In the genomic region with DNA sequence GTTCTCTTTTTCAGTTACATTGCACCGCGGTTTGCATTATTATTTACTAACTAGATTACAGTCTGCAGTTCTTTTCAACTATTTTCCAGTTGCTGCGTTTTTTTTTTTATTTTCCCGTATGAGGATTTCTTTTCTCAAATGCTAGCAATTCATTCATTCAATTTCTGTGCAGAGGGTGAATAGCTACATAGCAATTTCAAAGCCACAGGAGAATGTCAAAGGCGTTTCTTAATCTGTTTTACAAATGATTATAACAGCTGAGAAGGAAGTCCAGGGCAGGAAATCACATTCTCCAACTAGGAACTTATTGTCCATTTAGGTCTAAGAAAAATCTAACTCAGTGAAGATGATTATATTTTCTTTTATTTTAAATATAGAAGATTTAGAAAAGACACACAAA, we compare ENCODE assay signal across 29 cellular contexts.
"Had no signal": no experiment of that assay in that cellular context is flagged by ENCODE, and none has a peak within 500 bp of the region (broad histone marks: within the 10 kb centered on the region; RNA-seq: fewer than 3 reads in every experiment).

No MANE protein-coding gene starts in this region.

- H3K36me3 Mint-ChIP-seq: activated naive CD8-positive, alpha-beta T cell; T-cell had no signal

- H3K9me3 Mint-ChIP-seq: activated B cell treated with CpG ODN at 0.5 μM for 24 hours; activated CD4-positive, alpha-beta memory T cell treated with anti-CD3 and anti-CD28 coated beads, Interleukin-2, amount 10 ng/mL, durations not matched to agents 7 days and 5 days had no signal

- DNase-seq: activated B cell treated with CpG ODN at 0.5 μM for 24 hours; activated CD4-positive, alpha-beta memory T cell treated with anti-CD3 and anti-CD28 coated beads, Interleukin-2, amount 10 ng/mL, durations not matched to agents 7 days and 5 days; activated CD4-positive, alpha-beta T cell treated with anti-CD3 and anti-CD28 coated beads, Interleukin-2, amount 10 ng/mL, durations not matched to agents 7 days and 5 days; activated gamma-delta T cell; activated naive CD4-positive, alpha-beta T cell treated with anti-CD3 and anti-CD28 coated beads for 36 hours; activated T-cell treated with anti-CD3 and anti-CD28 coated beads for 4 hours; activated T-cell treated with anti-CD3 and anti-CD28 coated beads, Interleukin-2, amount 50 U/mL, for 48 hours; KG1; NCI-H1092 treated with DMSO at 0.1 percent for 48 hours; NCI-H1417 treated with DMSO at 0.1 percent for 48 hours; NCI-H1694; NCI-H2029; NCI-H2107; NCI-H2171 treated with DMSO at 0.1 percent for 48 hours; NCI-H226; NCI-H526 treated with DMSO at 0.1 percent for 48 hours; NCI-H82; NK-92 treated with Interleukin-12 subunit alpha and Interleukin-12 subunit beta, amount 100 ng/mL, for 24 hours; OCI-M1; RPMI8226; T-cell; T-helper 2 cell; T1000 had no signal

- H3K27me3 Mint-ChIP-seq: activated B cell treated with CpG ODN at 0.5 μM for 24 hours; activated CD4-positive, alpha-beta memory T cell treated with anti-CD3 and anti-CD28 coated beads, Interleukin-2, amount 10 ng/mL, durations not matched to agents 7 days and 5 days; activated CD4-positive, alpha-beta T cell treated with anti-CD3 and anti-CD28 coated beads, Interleukin-2, amount 10 ng/mL, durations not matched to agents 7 days and 5 days; activated naive CD8-positive, alpha-beta T cell; activated T-helper 17 cell treated with anti-CD3 and anti-CD28 coated beads, Interleukin-2, amount 50 U/mL, for 72 hours; IgD-negative memory B cell; T-cell had no signal

- H3K4me3 ChIP-seq: SK-N-MC had no signal

- H3K4me1 Mint-ChIP-seq: activated B cell treated with CpG ODN at 0.5 μM for 24 hours; activated CD4-positive, alpha-beta memory T cell treated with anti-CD3 and anti-CD28 coated beads, Interleukin-2, amount 10 ng/mL, durations not matched to agents 7 days and 5 days; activated CD4-positive, alpha-beta T cell treated with anti-CD3 and anti-CD28 coated beads, Interleukin-2, amount 10 ng/mL, durations not matched to agents 7 days and 5 days; activated T-helper 17 cell treated with anti-CD3 and anti-CD28 coated beads, Interleukin-2, amount 50 U/mL, for 72 hours; IgD-negative memory B cell; T-cell had no signal

- ATAC-seq: activated T-helper 17 cell treated with anti-CD3 and anti-CD28 coated beads, Interleukin-2, amount 50 U/mL, for 72 hours; Panc1; Right ventricle myocardium inferior; T-cell had no signal

- H3K4me3 Mint-ChIP-seq: activated B cell treated with CpG ODN at 0.5 μM for 24 hours; activated CD4-positive, alpha-beta memory T cell treated with anti-CD3 and anti-CD28 coated beads, Interleukin-2, amount 10 ng/mL, durations not matched to agents 7 days and 5 days; activated CD4-positive, alpha-beta T cell treated with anti-CD3 and anti-CD28 coated beads, Interleukin-2, amount 10 ng/mL, durations not matched to agents 7 days and 5 days; activated naive CD4-positive, alpha-beta T cell treated with anti-CD3 and anti-CD28 coated beads for 36 hours; activated naive CD8-positive, alpha-beta T cell; activated T-helper 17 cell treated with anti-CD3 and anti-CD28 coated beads, Interleukin-2, amount 50 U/mL, for 72 hours; IgD-negative memory B cell; T-cell had no signal

- H3K27ac Mint-ChIP-seq: activated B cell treated with CpG ODN at 0.5 μM for 24 hours; activated CD4-positive, alpha-beta memory T cell treated with anti-CD3 and anti-CD28 coated beads, Interleukin-2, amount 10 ng/mL, durations not matched to agents 7 days and 5 days; activated CD4-positive, alpha-beta T cell treated with anti-CD3 and anti-CD28 coated beads, Interleukin-2, amount 10 ng/mL, durations not matched to agents 7 days and 5 days; activated naive CD4-positive, alpha-beta T cell treated with anti-CD3 and anti-CD28 coated beads for 36 hours; activated naive CD8-positive, alpha-beta T cell; activated T-helper 17 cell treated with anti-CD3 and anti-CD28 coated beads, Interleukin-2, amount 50 U/mL, for 72 hours; IgD-negative memory B cell; T-cell had no signal

- H3K27ac ChIP-seq: SK-N-MC had no signal
